ENCODE assay signal across 8 cellular contexts in the genomic region with DNA sequence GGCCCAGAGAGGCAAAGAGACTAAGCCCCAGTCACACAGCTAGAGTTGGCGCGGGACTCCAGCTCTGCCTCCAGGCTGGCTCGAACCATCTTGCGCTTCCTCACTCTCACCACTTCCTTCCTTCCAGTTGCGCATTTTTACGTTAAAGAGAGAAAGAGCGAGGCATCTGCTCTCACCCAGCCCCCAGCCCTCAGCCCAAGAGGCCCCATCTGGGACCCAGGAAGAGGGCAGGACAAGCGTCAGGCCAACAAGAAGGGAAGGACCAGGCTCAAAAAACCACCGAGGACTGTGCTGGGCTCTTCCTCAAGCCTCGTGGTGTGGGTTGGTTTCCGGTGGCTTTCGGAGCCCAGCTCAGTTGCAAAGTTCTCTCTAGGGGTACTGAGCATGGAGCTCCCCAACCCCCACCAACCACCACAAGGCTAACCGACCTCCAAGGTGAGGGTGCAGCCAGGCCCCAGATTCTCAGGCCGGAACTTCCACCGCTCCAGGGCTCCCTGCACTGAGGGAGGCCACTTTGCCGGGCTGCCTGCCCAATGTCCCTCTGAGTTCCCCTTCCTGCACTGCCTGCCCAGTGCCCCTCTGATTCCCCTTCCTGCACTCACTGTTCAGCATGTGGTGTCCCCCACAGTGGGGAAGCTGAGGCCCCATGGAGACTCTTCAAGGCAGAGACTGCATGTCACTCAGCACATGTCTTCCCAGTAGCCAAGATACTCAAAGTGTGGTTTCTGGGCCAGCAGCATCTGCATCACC. TPM values are rescaled to one million over a fixed set of nuclear protein-coding genes. Genes with fewer than 3 reads are reported as not detected.
DNase-seq lines count a peak whose midpoint lies in the region; ATAC-seq, FAIRE-seq and TF ChIP-seq lines count a peak whose summit lies in the region.

No MANE protein-coding gene starts in this region.

- H3K36me3 ChIP-seq in lower lobe of right lung: no peaks in the 10 kb centered on the region
- no peaks in the 10 kb centered on the region for H3K36me3 ChIP-seq in hepatocyte (replicated peaks; ENCODE audit: insufficient read depth, low read depth)

- intact Hi-C loops in lower lobe of right lung (cut with DNase I): no loop called here

- peak overlapping the region; percentile 49 for H3K4me3 Mint-ChIP-seq in activated CD8-positive, alpha-beta memory T cell treated with anti-CD3 and anti-CD28 coated beads, Interleukin-2, amount 10 ng/mL, durations not matched to agents 7 days and 5 days

- no peaks in the 10 kb centered on the region for H3K9me3 Mint-ChIP-seq in activated CD8-positive, alpha-beta memory T cell treated with anti-CD3 and anti-CD28 coated beads, Interleukin-2, amount 10 ng/mL, durations not matched to agents 7 days and 5 days (ENCODE audit: low read depth)

- peak; percentile 81 for FAIRE-seq in GM12892 (lab: Jason Lieb, UNC)

- TF ChIP-seq POLR2A in GM12892 (IDR thresholded peaks at IDR 0.05; ENCODE audit: low read depth, low read length): peak; percentile 58

- WGBS in hepatocyte (ENCODE audit: low lambda C conversion rate, missing lambda C conversion rate): 86% methylated on average over 16 of the region's 16 CpGs

- H3K36me3 Mint-ChIP-seq in activated CD8-positive, alpha-beta memory T cell treated with anti-CD3 and anti-CD28 coated beads, Interleukin-2, amount 10 ng/mL, durations not matched to agents 7 days and 5 days: peaks cover 8% of the 10 kb centered on the region

- no peaks in the 10 kb centered on the region for H4K20me1 ChIP-seq in hepatocyte (ENCODE audit: insufficient read depth, poor library complexity, severe bottlenecking)

- H2AFZ ChIP-seq in hepatocyte: no peak overlapping the region

- H3K4me1 Mint-ChIP-seq in activated CD8-positive, alpha-beta memory T cell treated with anti-CD3 and anti-CD28 coated beads, Interleukin-2, amount 10 ng/mL, durations not matched to agents 7 days and 5 days: peaks cover 57% of the 10 kb centered on the region

- H3K4me2 ChIP-seq in hepatocyte: no peak overlapping the region

- H3K27me3 ChIP-seq in lower lobe of right lung (ENCODE audit: low read depth): no peaks in the 10 kb centered on the region
- no peaks in the 10 kb centered on the region for H3K27me3 ChIP-seq in hepatocyte

- TF ChIP-seq CTCF in lower lobe of right lung (IDR thresholded peaks at IDR 0.05) (no peak), hepatocyte (IDR thresholded peaks at IDR 0.05; ENCODE audit: poor library complexity) (no peak)

- H3K27ac ChIP-seq in lower lobe of right lung (peak overlapping the region; percentile 62), hepatocyte (no peak overlapping the region)

- peak; percentile 65 for ATAC-seq in HG02943 (IDR thresholded peaks at IDR 0.05; ENCODE audit: low read depth, unreplicated experiment)
- peak; percentile 81 for ATAC-seq in activated CD8-positive, alpha-beta memory T cell treated with anti-CD3 and anti-CD28 coated beads, Interleukin-2, amount 10 ng/mL, durations not matched to agents 7 days and 5 days
- ATAC-seq in lower lobe of right lung: peak; percentile 57 to 73
- ATAC-seq in GM21360 (IDR thresholded peaks at IDR 0.05; ENCODE audit: unreplicated experiment): no peak

- DNase-seq in GM12892 (ENCODE audit: insufficient read length) (no peak), lower lobe of right lung (no peak), NCI-H2081 (lab: John Stamatoyannopoulos, UW) (no peak), hepatocyte (ENCODE audit: low spot score) (no peak), LoVo (ENCODE audit: low spot score) (no peak)
- peak; percentile 91 for DNase-seq in activated CD8-positive, alpha-beta memory T cell treated with anti-CD3 and anti-CD28 coated beads, Interleukin-2, amount 10 ng/mL, durations not matched to agents 7 days and 5 days

- H3K27ac Mint-ChIP-seq in activated CD8-positive, alpha-beta memory T cell treated with anti-CD3 and anti-CD28 coated beads, Interleukin-2, amount 10 ng/mL, durations not matched to agents 7 days and 5 days: peak overlapping the region; percentile 90

- H3K4me1 ChIP-seq in lower lobe of right lung (no peaks in the 10 kb centered on the region), hepatocyte (ENCODE audit: insufficient read depth) (no peaks in the 10 kb centered on the region)

- H3K79me2 ChIP-seq in hepatocyte: no peaks in the 10 kb centered on the region

- H3K9me3 ChIP-seq in lower lobe of right lung (no peaks in the 10 kb centered on the region), hepatocyte (ENCODE audit: low read depth) (no peaks in the 10 kb centered on the region)

- H3K4me3 ChIP-seq in lower lobe of right lung (peak overlapping the region; percentile 16), hepatocyte (no peak overlapping the region)

- CTCF ChIA-PET in activated CD8-positive, alpha-beta memory T cell treated with anti-CD3 and anti-CD28 coated beads, Interleukin-2, amount 10 ng/mL, durations not matched to agents 7 days and 5 days (lab: Charles Lee): interaction anchor here (1.0 to 1.9 kb wide), 8 partner anchors 23 to 66 kb away, joined by 3 to 10 read pairs (median 4); a partner anchor contains a TSS

- H3K27me3 Mint-ChIP-seq in activated CD8-positive, alpha-beta memory T cell treated with anti-CD3 and anti-CD28 coated beads, Interleukin-2, amount 10 ng/mL, durations not matched to agents 7 days and 5 days: no peaks in the 10 kb centered on the region

- H3K9me2 ChIP-seq in hepatocyte (replicated peaks; ENCODE audit: insufficient read depth): no peaks in the 10 kb centered on the region

RNA-seq across cellular contexts. Expression of a gene that starts 35.9 kb away (rescaled TPM):
- 74.7 TPM for polyA plus RNA-seq in GM12892 (2012; ENCODE audit: missing spikeins)
- total RNA-seq in activated CD8-positive, alpha-beta memory T cell treated with anti-CD3 and anti-CD28 coated beads, Interleukin-2, amount 10 ng/mL, durations not matched to agents 7 days and 5 days: 10 to 100 TPM; 72.7 to 83.8 TPM
- total RNA-seq in lower lobe of right lung (7.3 TPM), hepatocyte (15.9 and 20.8 TPM in 2 replicates)
- polyA plus RNA-seq in hepatocyte: 15.5 and 31.5 TPM in 2 replicates
